Comparison of ENCODE assay signal across 1 cellular context in the genomic region with DNA sequence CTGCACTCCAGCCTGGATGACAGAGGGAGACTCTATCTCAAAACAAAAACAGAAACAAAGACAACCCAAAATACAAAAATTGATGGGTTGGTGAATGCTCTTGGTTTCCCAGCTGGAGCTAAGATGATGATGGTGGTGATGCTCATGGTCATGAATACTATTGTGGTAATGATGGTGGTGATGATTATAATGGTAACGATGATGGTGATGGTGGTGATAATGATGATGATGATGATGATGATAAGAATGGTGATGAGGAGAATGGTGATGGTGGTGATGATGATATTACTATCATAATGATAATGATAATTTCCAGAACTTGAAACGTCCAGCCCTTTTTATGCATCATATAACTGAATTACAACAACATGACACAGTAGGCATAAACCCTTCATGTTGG.
TF ChIP-seq lines count a peak whose summit lies in the region.

No MANE protein-coding gene starts in this region.

TF ChIP-seq in GM12878, 131 proteins besides CTCF, POLR2A, EP300 and RAD21:
- no peak for TF ChIP-seq SPI1 (IDR thresholded peaks at IDR 0.05; ENCODE audit: borderline replicate concordance, insufficient read depth, low read depth, low read length)
- TF ChIP-seq, protein P1, sequence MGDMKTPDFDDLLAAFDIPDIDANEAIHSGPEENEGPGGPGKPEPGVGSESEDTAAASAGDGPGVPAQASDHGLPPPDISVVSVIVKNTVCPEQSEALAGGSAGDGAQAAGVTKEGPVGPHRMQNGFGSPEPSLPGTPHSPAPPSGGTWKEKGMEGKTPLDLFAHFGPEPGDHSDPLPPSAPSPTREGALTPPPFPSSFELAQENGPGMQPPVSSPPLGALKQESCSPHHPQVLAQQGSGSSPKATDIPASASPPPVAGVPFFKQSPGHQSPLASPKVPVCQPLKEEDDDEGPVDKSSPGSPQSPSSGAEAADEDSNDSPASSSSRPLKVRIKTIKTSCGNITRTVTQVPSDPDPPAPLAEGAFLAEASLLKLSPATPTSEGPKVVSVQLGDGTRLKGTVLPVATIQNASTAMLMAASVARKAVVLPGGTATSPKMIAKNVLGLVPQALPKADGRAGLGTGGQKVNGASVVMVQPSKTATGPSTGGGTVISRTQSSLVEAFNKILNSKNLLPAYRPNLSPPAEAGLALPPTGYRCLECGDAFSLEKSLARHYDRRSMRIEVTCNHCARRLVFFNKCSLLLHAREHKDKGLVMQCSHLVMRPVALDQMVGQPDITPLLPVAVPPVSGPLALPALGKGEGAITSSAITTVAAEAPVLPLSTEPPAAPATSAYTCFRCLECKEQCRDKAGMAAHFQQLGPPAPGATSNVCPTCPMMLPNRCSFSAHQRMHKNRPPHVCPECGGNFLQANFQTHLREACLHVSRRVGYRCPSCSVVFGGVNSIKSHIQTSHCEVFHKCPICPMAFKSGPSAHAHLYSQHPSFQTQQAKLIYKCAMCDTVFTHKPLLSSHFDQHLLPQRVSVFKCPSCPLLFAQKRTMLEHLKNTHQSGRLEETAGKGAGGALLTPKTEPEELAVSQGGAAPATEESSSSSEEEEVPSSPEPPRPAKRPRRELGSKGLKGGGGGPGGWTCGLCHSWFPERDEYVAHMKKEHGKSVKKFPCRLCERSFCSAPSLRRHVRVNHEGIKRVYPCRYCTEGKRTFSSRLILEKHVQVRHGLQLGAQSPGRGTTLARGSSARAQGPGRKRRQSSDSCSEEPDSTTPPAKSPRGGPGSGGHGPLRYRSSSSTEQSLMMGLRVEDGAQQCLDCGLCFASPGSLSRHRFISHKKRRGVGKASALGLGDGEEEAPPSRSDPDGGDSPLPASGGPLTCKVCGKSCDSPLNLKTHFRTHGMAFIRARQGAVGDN (IDR thresholded peaks at IDR 0.05) = no peak
- TF ChIP-seq, protein P2, sequence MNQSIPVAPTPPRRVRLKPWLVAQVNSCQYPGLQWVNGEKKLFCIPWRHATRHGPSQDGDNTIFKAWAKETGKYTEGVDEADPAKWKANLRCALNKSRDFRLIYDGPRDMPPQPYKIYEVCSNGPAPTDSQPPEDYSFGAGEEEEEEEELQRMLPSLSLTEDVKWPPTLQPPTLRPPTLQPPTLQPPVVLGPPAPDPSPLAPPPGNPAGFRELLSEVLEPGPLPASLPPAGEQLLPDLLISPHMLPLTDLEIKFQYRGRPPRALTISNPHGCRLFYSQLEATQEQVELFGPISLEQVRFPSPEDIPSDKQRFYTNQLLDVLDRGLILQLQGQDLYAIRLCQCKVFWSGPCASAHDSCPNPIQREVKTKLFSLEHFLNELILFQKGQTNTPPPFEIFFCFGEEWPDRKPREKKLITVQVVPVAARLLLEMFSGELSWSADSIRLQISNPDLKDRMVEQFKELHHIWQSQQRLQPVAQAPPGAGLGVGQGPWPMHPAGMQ (IDR thresholded peaks at IDR 0.05; ENCODE audit: borderline replicate concordance) = no peak
- no peak for TF ChIP-seq CHD2 (IDR thresholded peaks at IDR 0.05; ENCODE audit: borderline replicate concordance, low read depth, low read length)
- TF ChIP-seq RCOR1 (conservative IDR thresholded peaks at IDR 0.05; ENCODE audit: low read depth, low read length) = no peak
- TF ChIP-seq MYB (IDR thresholded peaks at IDR 0.05; ENCODE audit: borderline replicate concordance, low read depth, low read length) = no peak
- TF ChIP-seq NR2C1 (IDR thresholded peaks at IDR 0.05) = no peak
- TF ChIP-seq GATAD2B (conservative IDR thresholded peaks at IDR 0.05; ENCODE audit: low read depth) = no peak
